ENCODE assay signal across 12 cellular contexts in genomic region chr3:57956119-57956832, GRCh38. TPM values are rescaled to one million over a fixed set of nuclear protein-coding genes. Genes with fewer than 3 reads are reported as not detected.
DNase-seq lines count a peak whose midpoint lies in the region; ATAC-seq and TF ChIP-seq lines count a peak whose summit lies in the region.
"Had no signal": no experiment of that assay in that cellular context is flagged by ENCODE, and none has a peak within 500 bp of the region (broad histone marks: within the 10 kb centered on the region; RNA-seq: fewer than 3 reads in every experiment).

No MANE protein-coding gene starts in this region.

- H3K27ac Mint-ChIP-seq in activated CD4-positive, alpha-beta T cell treated with anti-CD3 and anti-CD28 coated beads, Interleukin-2, amount 10 ng/mL, durations not matched to agents 24 days and 14 days = no peak overlapping the region
- H3K27ac Mint-ChIP-seq: activated CD4-positive, alpha-beta T cell treated with anti-CD3 and anti-CD28 coated beads, Interleukin-2, amount 10 ng/mL, durations not matched to agents 7 days and 5 days had no signal

- H3K4me1 Mint-ChIP-seq in activated CD4-positive, alpha-beta T cell treated with anti-CD3 and anti-CD28 coated beads, Interleukin-2, amount 10 ng/mL, durations not matched to agents 24 days and 14 days = peaks cover 5% of the 10 kb centered on the region

- H3K4me3 Mint-ChIP-seq in activated CD4-positive, alpha-beta T cell treated with anti-CD3 and anti-CD28 coated beads, Interleukin-2, amount 10 ng/mL, durations not matched to agents 24 days and 14 days = no peak overlapping the region
- H3K4me3 Mint-ChIP-seq: activated CD4-positive, alpha-beta T cell treated with anti-CD3 and anti-CD28 coated beads, Interleukin-2, amount 10 ng/mL, durations not matched to agents 7 days and 5 days had no signal

- CTCF ChIA-PET in HEK293 (lab: Yijun Ruan, JAX) = no interaction called here

- POLR2A ChIA-PET in HEK293 (lab: Yijun Ruan, JAX) = no interaction called here

- H3K9me3 ChIP-seq in HEK293 (ENCODE audit: control insufficient read depth, insufficient read depth, low read depth, low read length) (no peaks in the 10 kb centered on the region), adipocyte (ENCODE audit: control insufficient read depth, low read length) (no peaks in the 10 kb centered on the region)

- no peaks in the 10 kb centered on the region for H3K27me3 Mint-ChIP-seq in activated CD4-positive, alpha-beta T cell treated with anti-CD3 and anti-CD28 coated beads, Interleukin-2, amount 10 ng/mL, durations not matched to agents 24 days and 14 days
- H3K27me3 Mint-ChIP-seq: activated CD4-positive, alpha-beta T cell treated with anti-CD3 and anti-CD28 coated beads, Interleukin-2, amount 10 ng/mL, durations not matched to agents 7 days and 5 days had no signal

- H3K36me3 Mint-ChIP-seq in activated CD4-positive, alpha-beta T cell treated with anti-CD3 and anti-CD28 coated beads, Interleukin-2, amount 10 ng/mL, durations not matched to agents 24 days and 14 days (ENCODE audit: low read depth) = no peaks in the 10 kb centered on the region

- ATAC-seq in HG03439 (IDR thresholded peaks at IDR 0.05; ENCODE audit: unreplicated experiment) = no peak

- intact Hi-C loops in activated CD4-positive, alpha-beta T cell treated with anti-CD3 and anti-CD28 coated beads, Interleukin-2, amount 10 ng/mL, durations not matched to agents 24 days and 14 days (cut with micrococcal nuclease) = no loop called here

- H3K36me3 ChIP-seq in HEK293 (ENCODE audit: control insufficient read depth in 2 of 2, insufficient read depth in 1 of 2, low read length in 2 of 2) (no peaks in the 10 kb centered on the region), adipocyte (ENCODE audit: control insufficient read depth, insufficient read depth, low read length, severe bottlenecking) (no peaks in the 10 kb centered on the region)

- H3K9ac ChIP-seq in adipocyte (ENCODE audit: low read length) = no peak overlapping the region

- H3K4me1 ChIP-seq in HEK293 (ENCODE audit: control insufficient read depth, insufficient read depth, low read length) (0 out of 2 replicates have a peak, but pooled peaks cover 2% of the 10 kb centered on the region), adipocyte (ENCODE audit: control insufficient read depth, insufficient read depth, low read length) (peaks cover 45% of the 10 kb centered on the region)

- no peak overlapping the region for H3K27ac ChIP-seq in HEK293 (ENCODE audit: extremely low read depth, low read depth, low read length)

- no peak overlapping the region for H3K4me3 ChIP-seq in AG10803 (ENCODE audit: low read length)
- H3K4me3 ChIP-seq in HEK293 (ENCODE audit: low read depth, low read length) = no peak overlapping the region
- no peak overlapping the region for H3K4me3 ChIP-seq in adipocyte (ENCODE audit: low read length)

- no peaks in the 10 kb centered on the region for H3K27me3 ChIP-seq in adipocyte (replicated peaks; ENCODE audit: control insufficient read depth, insufficient read depth, low read length)

- H3K9me3 Mint-ChIP-seq in activated CD4-positive, alpha-beta T cell treated with anti-CD3 and anti-CD28 coated beads, Interleukin-2, amount 10 ng/mL, durations not matched to agents 24 days and 14 days = no peaks in the 10 kb centered on the region
- H3K9me3 Mint-ChIP-seq: activated CD4-positive, alpha-beta T cell treated with anti-CD3 and anti-CD28 coated beads, Interleukin-2, amount 10 ng/mL, durations not matched to agents 7 days and 5 days had no signal

- TF ChIP-seq CTCF in AG10803 (conservative IDR thresholded peaks at IDR 0.05; ENCODE audit: low read length) = no peak
- no peak for TF ChIP-seq CTCF in HEK293 (tag by site-specific recombination; IDR thresholded peaks at IDR 0.05)

- DNase-seq in AG10803 (ENCODE audit: low read depth) (peak; percentile 95), adipocyte (ENCODE audit: low read depth) (peak; percentile 66), iris pigment epithelial cell (ENCODE audit: low read depth) (peak; percentile 96), NCI-H446 treated with DMSO at 0.1 percent for 48 hours (lab: John Stamatoyannopoulos, UW) (no peak), epidermal melanocyte (ENCODE audit: insufficient read length, low spot score) (no peak)
- no peak for DNase-seq in activated CD4-positive, alpha-beta T cell treated with anti-CD3 and anti-CD28 coated beads, Interleukin-2, amount 10 ng/mL, durations not matched to agents 24 days and 14 days
- DNase-seq: activated CD4-positive, alpha-beta T cell treated with anti-CD3 and anti-CD28 coated beads, Interleukin-2, amount 10 ng/mL, durations not matched to agents 7 days and 5 days; amygdala; RPMI8226; stimulated activated naive CD4-positive, alpha-beta T cell had no signal

TF ChIP-seq in HEK293, 187 proteins besides CTCF, POLR2A, EP300 and RAD21:
- TF ChIP-seq ZNF626 (tag by site-specific recombination; IDR thresholded peaks at IDR 0.05) (no peak), ZNF404 (tag by site-specific recombination; IDR thresholded peaks at IDR 0.05) (no peak), OSR2 (tag by site-specific recombination; IDR thresholded peaks at IDR 0.05) (no peak), PRDM10 (tag by site-specific recombination; IDR thresholded peaks at IDR 0.05) (peak; percentile 83)

RNA-seq across cellular contexts. Expression of gene FLNB, which starts 51.9 kb away (rescaled TPM):
- 22.8 and 23.9 TPM in 2 replicates for total RNA-seq in activated CD4-positive, alpha-beta T cell treated with anti-CD3 and anti-CD28 coated beads, Interleukin-2, amount 10 ng/mL, durations not matched to agents 24 days and 14 days

Comparison
In these comparisons a context has a peak if more than half of its experiments do, and no peak if none do; other contexts are left out.
1. DNase-seq: peak in AG10803 (single experiment), adipocyte (single experiment) and iris pigment epithelial cell (single experiment); none in NCI-H446 treated with DMSO at 0.1 percent for 48 hours (single experiment), activated CD4-positive, alpha-beta T cell treated with anti-CD3 and anti-CD28 coated beads, Interleukin-2, amount 10 ng/mL, durations not matched to agents 24 days and 14 days (single experiment) and epidermal melanocyte (single experiment).